ENCODE assay signal across 1 cellular context in the genomic region with DNA sequence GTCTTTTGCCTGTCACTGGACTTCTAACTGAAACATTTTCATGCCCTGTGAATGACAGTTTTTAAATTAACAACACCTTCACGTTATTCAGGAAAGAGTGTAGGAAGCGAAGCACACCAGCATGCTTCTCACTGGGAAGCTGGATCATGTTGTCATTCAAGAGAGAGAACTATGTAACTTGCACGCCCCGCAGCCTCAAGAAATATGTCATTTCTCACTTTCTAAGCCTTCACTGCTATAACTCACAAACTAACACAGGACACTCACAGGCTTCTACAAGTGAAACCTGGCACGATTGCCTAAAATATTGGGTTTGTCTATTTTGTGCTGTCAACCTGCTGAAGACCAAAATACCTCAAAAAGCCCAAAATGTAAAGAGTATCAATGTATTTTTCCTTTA.
TF ChIP-seq lines count a peak whose summit lies in the region.

No MANE protein-coding gene starts in this region.

TF ChIP-seq in HepG2, 621 proteins besides CTCF, POLR2A, EP300 and RAD21 (continued from another document):
- no peak for TF ChIP-seq SOX5 (CRISPR knock-in tag; IDR thresholded peaks at IDR 0.05; ENCODE audit: borderline replicate concordance)
- TF ChIP-seq TAF15 (IDR thresholded peaks at IDR 0.05; ENCODE audit: low read depth, low read length, poor library complexity, severe bottlenecking), result no peak
- TF ChIP-seq, protein P1, sequence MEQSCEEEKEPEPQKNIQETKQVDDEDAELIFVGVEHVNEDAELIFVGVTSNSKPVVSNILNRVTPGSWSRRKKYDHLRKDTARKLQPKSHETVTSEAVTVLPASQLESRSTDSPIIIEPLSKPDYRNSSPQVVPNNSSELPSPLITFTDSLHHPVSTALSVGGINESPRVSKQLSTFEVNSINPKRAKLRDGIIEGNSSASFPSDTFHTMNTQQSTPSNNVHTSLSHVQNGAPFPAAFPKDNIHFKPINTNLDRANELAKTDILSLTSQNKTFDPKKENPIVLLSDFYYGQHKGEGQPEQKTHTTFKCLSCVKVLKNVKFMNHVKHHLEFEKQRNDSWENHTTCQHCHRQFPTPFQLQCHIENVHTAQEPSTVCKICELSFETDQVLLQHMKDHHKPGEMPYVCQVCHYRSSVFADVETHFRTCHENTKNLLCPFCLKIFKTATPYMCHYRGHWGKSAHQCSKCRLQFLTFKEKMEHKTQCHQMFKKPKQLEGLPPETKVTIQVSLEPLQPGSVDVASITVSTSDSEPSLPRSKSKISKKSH (CRISPR knock-in tag; IDR thresholded peaks at IDR 0.05; ENCODE audit: borderline replicate concordance), result no peak
- TF ChIP-seq NFKBIZ (CRISPR knock-in tag; IDR thresholded peaks at IDR 0.05), result no peak
- TF ChIP-seq RAD51 (IDR thresholded peaks at IDR 0.05; ENCODE audit: borderline replicate concordance), result no peak
- TF ChIP-seq NAIF1 (CRISPR knock-in tag; IDR thresholded peaks at IDR 0.05; ENCODE audit: borderline replicate concordance), result no peak
- TF ChIP-seq BORCS8-MEF2B (CRISPR knock-in tag; IDR thresholded peaks at IDR 0.05), result no peak
- TF ChIP-seq RXRB (CRISPR knock-in tag; IDR thresholded peaks at IDR 0.05; ENCODE audit: borderline replicate concordance), result no peak
- no peak for TF ChIP-seq MED8 (CRISPR knock-in tag; IDR thresholded peaks at IDR 0.05; ENCODE audit: insufficient replicate concordance)
